In the genomic region with DNA sequence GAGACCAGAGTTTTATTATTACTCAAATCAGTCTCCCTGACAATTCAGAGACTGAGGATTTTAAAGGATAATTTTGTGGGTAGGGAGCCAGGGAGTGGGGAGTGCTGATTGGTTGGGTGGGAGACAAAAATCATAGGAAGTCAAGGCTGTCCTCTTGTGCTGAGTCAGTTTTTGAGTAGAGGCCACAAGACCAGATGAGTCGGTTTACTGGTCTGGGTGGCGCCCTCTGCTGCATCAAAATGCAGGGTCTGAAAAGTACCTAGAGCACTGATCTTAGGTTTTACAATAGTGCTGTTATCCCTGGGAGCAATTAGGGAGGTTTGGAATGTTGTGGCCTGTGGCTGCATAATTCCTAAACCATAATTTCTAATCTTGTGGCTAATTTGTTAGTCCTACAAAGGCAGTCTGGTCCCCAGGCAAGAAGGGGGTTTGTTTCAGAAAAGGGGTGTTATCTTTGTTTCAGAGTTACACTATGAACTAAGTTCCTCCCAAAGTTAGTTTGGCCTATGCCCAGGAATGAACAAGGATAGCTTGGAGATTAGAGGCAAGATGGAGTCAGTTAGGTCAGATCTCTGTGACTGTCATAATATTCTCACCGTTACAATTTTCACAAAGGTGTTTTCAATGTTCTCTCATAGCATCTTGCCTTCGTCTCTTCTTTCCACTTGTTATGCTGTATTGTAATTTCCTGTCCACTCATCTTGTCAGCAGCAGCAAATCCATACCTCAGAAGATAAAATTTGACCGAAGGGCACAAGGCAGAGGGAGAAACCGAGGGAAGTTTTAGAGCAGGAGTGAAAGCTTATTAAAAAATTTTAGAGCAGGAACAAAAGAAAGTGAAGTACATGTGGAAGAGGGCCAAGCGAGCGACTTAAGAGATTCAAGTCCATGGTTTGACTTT, we compare ENCODE assay signal across 8 cellular contexts. TPM values are rescaled to one million over a fixed set of nuclear protein-coding genes. Genes with fewer than 3 reads are reported as not detected.
A peak's percentile ranks its signal among the peaks of the same experiment; 100 is the strongest.
DNase-seq lines count a peak whose midpoint lies in the region; ATAC-seq and TF ChIP-seq lines count a peak whose summit lies in the region.

No MANE protein-coding gene starts in this region.

- TF ChIP-seq POLR2A in NB4 (IDR thresholded peaks at IDR 0.05; ENCODE audit: extremely low read depth, insufficient read length) (no peak), lower leg skin (IDR thresholded peaks at IDR 0.05) (no peak)

- WGBS in lower leg skin, 2 donors, result 40 to 43% methylated on average over 8 of the region's 8 CpGs

- H3K27ac Mint-ChIP-seq in activated B cell treated with CpG ODN at 0.5 μM for 24 hours, result peak overlapping the region; percentile 89
- peak overlapping the region; percentile 62 for H3K27ac Mint-ChIP-seq in chondrocyte (ENCODE audit: unreplicated experiment)

- intact Hi-C loops in activated B cell treated with CpG ODN at 0.5 μM for 24 hours (cut with micrococcal nuclease) (loop anchor here (1.0 to 2.0 kb wide), 3 partner anchors 31 to 98 kb away; no protein-coding TSS in a partner anchor), lower leg skin (cut with DNase I; ENCODE audit: low total_unique reads) (no loop called here)

- ATAC-seq in GM21825 (IDR thresholded peaks at IDR 0.05; ENCODE audit: unreplicated experiment), result peak; percentile 71
- ATAC-seq in activated B cell treated with CpG ODN at 0.5 μM for 24 hours (ENCODE audit: low read depth), result no peak

- no peaks in the 10 kb centered on the region for H3K36me3 Mint-ChIP-seq in activated B cell treated with CpG ODN at 0.5 μM for 24 hours (ENCODE audit: low read depth)
- H3K36me3 Mint-ChIP-seq in chondrocyte (ENCODE audit: low read depth), result no peaks in the 10 kb centered on the region

- TF ChIP-seq CTCF in NB4 (IDR thresholded peaks at IDR 0.05; ENCODE audit: low read depth, low read length), result peak; percentile 67
- no peak for TF ChIP-seq CTCF in activated B cell treated with CpG ODN at 0.5 μM for 24 hours (IDR thresholded peaks at IDR 0.05)
- peak; percentile 80 for TF ChIP-seq CTCF in chondrocyte (IDR thresholded peaks at IDR 0.05)
- TF ChIP-seq CTCF in lower leg skin (IDR thresholded peaks at IDR 0.05), result no peak

- POLR2A ChIA-PET in activated B cell treated with CpG ODN at 0.5 μM for 24 hours (lab: Charles Lee), result interaction anchor here (0.6 to 2.4 kb wide), 3 partner anchors 57 to 487 kb away, joined by 3 to 9 read pairs (median 9); a partner anchor contains a TSS

- H3K27me3 Mint-ChIP-seq in activated B cell treated with CpG ODN at 0.5 μM for 24 hours (no peaks in the 10 kb centered on the region), chondrocyte (ENCODE audit: low read depth) (no peaks in the 10 kb centered on the region)

- H3K4me3 ChIP-seq in NB4 (ENCODE audit: low read depth, low read length) (no peak overlapping the region), lower leg skin (ENCODE audit: low read depth, poor library complexity, severe bottlenecking) (no peak overlapping the region)

- H3K4me1 Mint-ChIP-seq in activated B cell treated with CpG ODN at 0.5 μM for 24 hours (peaks cover 34% of the 10 kb centered on the region), chondrocyte (ENCODE audit: low read depth) (peaks cover 30% of the 10 kb centered on the region)

- DNase-seq in DMS 273 (lab: John Stamatoyannopoulos, UW; ENCODE audit: unreplicated experiment) (peak; percentile 85), NB4 (ENCODE audit: low read depth) (peak; percentile 66), activated B cell treated with CpG ODN at 0.5 μM for 24 hours (no peak), chondrocyte (ENCODE audit: low spot score) (no peak), lower leg skin (ENCODE audit: low spot score in 2 of 2) (peak; percentile 68 to 88), cerebellum (ENCODE audit: low spot score) (no peak)
- peak; percentile 51 to 64 for DNase-seq in stimulated activated CD8-positive, alpha-beta memory T cell treated with anti-CD3 and anti-CD28 coated beads, Interleukin-2, amount 100 ng/mL, for 48 hours (ENCODE audit: low read depth in 2 of 2)

- H3K9me3 Mint-ChIP-seq in activated B cell treated with CpG ODN at 0.5 μM for 24 hours, result no peaks in the 10 kb centered on the region
- H3K9me3 Mint-ChIP-seq in chondrocyte (ENCODE audit: low read depth), result no peaks in the 10 kb centered on the region

- CTCF ChIA-PET in activated B cell treated with CpG ODN at 0.5 μM for 24 hours (lab: Charles Lee), result interaction anchor here (0.8 to 3.3 kb wide), 2 partner anchors 63 to 98 kb away, joined by 3 to 10 read pairs; no protein-coding TSS in a partner anchor

- H3K4me3 Mint-ChIP-seq in activated B cell treated with CpG ODN at 0.5 μM for 24 hours, result no peak overlapping the region
- H3K4me3 Mint-ChIP-seq in chondrocyte (ENCODE audit: unreplicated experiment), result no peak overlapping the region

RNA-seq across cellular contexts. Expression of a gene that starts 59.2 kb away (rescaled TPM):
- total RNA-seq in activated B cell treated with CpG ODN at 0.5 μM for 24 hours, result 92.4 and 105 TPM in 2 replicates
- total RNA-seq in chondrocyte, result 72.4 to 75.5 TPM (median 73.8 TPM) in 3 replicates
- 100 to 1,000 TPM in 3 of 4 donors, 10 to 100 TPM in 1; 89.3 to 122 (median 107) TPM for total RNA-seq in lower leg skin
- total RNA-seq in cerebellum, result 62.7 TPM

Comparison
In these comparisons a context has a peak if more than half of its experiments do, and no peak if none do; other contexts are left out.
1. DNase-seq: peak in DMS 273 (single experiment), NB4 (single experiment), lower leg skin (2 of 2) and stimulated activated CD8-positive, alpha-beta memory T cell treated with anti-CD3 and anti-CD28 coated beads, Interleukin-2, amount 100 ng/mL, for 48 hours (2 of 2); none in activated B cell treated with CpG ODN at 0.5 μM for 24 hours (single experiment), chondrocyte (single experiment) and cerebellum (single experiment).
2. CTCF ChIP-seq: peak in NB4 (single experiment) and chondrocyte (single experiment); none in activated B cell treated with CpG ODN at 0.5 μM for 24 hours (single experiment) and lower leg skin (0 of 3).